Comparison of ENCODE assay signal across 21 cellular contexts in the genomic region with DNA sequence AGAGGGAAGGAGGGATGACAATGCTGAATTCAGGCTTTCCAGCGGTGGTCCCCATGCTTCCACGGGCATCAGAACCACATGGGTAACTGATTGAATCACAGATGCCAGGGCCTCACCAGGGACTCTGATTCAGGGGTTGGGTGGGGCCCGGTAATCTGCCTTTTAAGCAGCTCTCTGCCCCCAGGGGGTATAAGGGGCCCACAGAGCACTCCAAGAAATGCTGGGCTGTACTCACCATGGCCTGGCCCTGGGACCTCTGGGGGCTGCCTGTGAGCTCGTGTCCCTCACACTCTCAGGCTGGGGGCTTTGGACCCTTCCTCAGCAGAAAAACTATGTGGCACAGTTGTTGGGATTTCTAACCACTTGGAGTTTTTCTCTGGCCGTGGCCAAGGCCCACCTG.
"Had no signal": no experiment of that assay in that cellular context is flagged by ENCODE, and none has a peak within 500 bp of the region (broad histone marks: within the 10 kb centered on the region; RNA-seq: fewer than 3 reads in every experiment).

No MANE protein-coding gene starts in this region.

- H3K27ac ChIP-seq: SJSA1 had no signal

- H3K4me3 ChIP-seq: SJSA1 had no signal

- H3K4me1 ChIP-seq: SJSA1 had no signal

- H3K9ac ChIP-seq: SK-N-SH had no signal

- DNase-seq: activated CD4-positive, alpha-beta T cell treated with anti-CD3 and anti-CD28 coated beads, Interleukin-2, amount 10 ng/mL, durations not matched to agents 24 days and 14 days; activated CD4-positive, alpha-beta T cell treated with anti-CD3 and anti-CD28 coated beads, Interleukin-2, amount 50 U/mL, for 4 hours; activated CD8-positive, alpha-beta T cell treated with anti-CD3 and anti-CD28 coated beads for 36 hours; activated gamma-delta T cell; activated naive CD4-positive, alpha-beta T cell treated with Interleukin-2 at 50 U/mL for 16 hours; activated naive CD8-positive, alpha-beta T cell treated with anti-CD3 and anti-CD28 coated beads, Interleukin-2, amount 10 ng/mL, durations not matched to agents 7 days and 5 days; activated T-cell treated with anti-CD3 and anti-CD28 coated beads, Interleukin-2, amount 50 U/mL, for 24 hours; cerebellar nuclear complex; NCI-H1092 treated with DMSO at 0.1 percent for 48 hours; NCI-H1417; NCI-H187 treated with DMSO at 0.1 percent for 48 hours; NCI-H2081; NCI-H2171 treated with DMSO at 0.1 percent for 48 hours; NCI-H2227 treated with DMSO at 0.1 percent for 48 hours; NCI-H446; NCI-H510A treated with DMSO at 0.1 percent for 48 hours; NCI-H69; SHP77 treated with DMSO at 0.1 percent for 48 hours; SK-N-SH had no signal

- H3K4me2 ChIP-seq: SK-N-SH had no signal

- H3K9me3 ChIP-seq: SJSA1, SK-N-SH had no signal

- ATAC-seq: activated CD8-positive, alpha-beta T cell treated with anti-CD3 and anti-CD28 coated beads for 36 hours; Panc1 had no signal

- H3K27me3 ChIP-seq: SJSA1 had no signal
